ENCODE assay signal across 19 cellular contexts in the genomic region with DNA sequence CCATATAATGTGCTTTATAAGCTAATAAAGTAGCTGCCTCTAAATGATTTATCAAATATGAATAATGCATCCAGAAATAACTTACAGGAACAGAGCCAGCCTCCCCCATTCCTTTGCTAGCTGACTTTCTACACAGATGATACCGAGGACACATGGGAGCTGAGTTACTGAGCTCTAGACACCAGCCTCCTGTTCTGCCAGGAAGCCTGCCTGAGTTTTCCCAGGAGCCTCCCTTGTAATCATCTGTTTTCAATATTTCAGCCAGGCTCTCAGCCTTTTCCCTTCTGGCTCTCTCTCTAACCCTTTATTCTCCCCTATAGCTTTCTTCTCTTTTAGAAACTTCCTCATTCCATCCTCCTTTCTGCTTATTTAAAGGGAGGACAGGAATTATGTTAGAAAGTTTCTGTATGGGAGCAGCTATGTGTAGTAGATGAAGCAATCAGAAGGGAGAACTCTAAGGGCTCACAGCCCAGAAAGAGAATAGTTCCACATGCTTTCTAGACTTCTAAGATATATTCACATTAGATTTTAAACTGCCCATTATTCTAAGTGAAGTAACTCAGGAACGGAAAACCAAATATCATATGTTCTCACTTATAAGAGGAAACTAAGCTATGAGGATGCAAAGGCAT.
DNase-seq lines count a peak whose midpoint lies in the region; ATAC-seq and TF ChIP-seq lines count a peak whose summit lies in the region.
"Had no signal": no experiment of that assay in that cellular context is flagged by ENCODE, and none has a peak within 500 bp of the region (broad histone marks: within the 10 kb centered on the region; RNA-seq: fewer than 3 reads in every experiment).

No MANE protein-coding gene starts in this region.

- DNase-seq in NCI-H2171 (lab: John Stamatoyannopoulos, UW) (peak; percentile 7), left ventricle myocardium inferior (peak; percentile 30), sciatic nerve (ENCODE audit: low spot score) (no peak), NCI-H1417 (lab: John Stamatoyannopoulos, UW) (no peak)
- DNase-seq: GDM1; HCEC 1CT; IMR-90; NCI-H1436; NCI-H2029 treated with DMSO at 0.1 percent for 48 hours; NCI-H446 treated with DMSO at 0.1 percent for 48 hours; NCI-H69; NK-92 treated with Interleukin-12 subunit alpha and Interleukin-12 subunit beta, amount 100 ng/mL, for 24 hours; Peyer's patch had no signal

- peak overlapping the region in 3 of 5 experiments; percentile 14 to 63 (median 62) for H3K27ac Mint-ChIP-seq in brain
- H3K27ac Mint-ChIP-seq: CD14-positive monocyte, GM23338 had no signal

- H3K4me1 Mint-ChIP-seq in brain = no peaks in the 10 kb centered on the region
- H3K4me1 Mint-ChIP-seq: CD14-positive monocyte had no signal

- H3K27ac ChIP-seq in left ventricle myocardium inferior (replicated peaks) = peak overlapping the region; percentile 57
- H3K27ac ChIP-seq: HL-60, Peyer's patch had no signal

- H3K4me3 Mint-ChIP-seq in brain = no peak overlapping the region
- H3K4me3 Mint-ChIP-seq: CD14-positive monocyte, GM23338 had no signal

- no peaks in the 10 kb centered on the region for H3K36me3 ChIP-seq in left ventricle myocardium inferior
- H3K36me3 ChIP-seq: Peyer's patch had no signal

- H3K4me1 ChIP-seq in left ventricle myocardium inferior = peaks cover 20% of the 10 kb centered on the region
- H3K4me1 ChIP-seq: Peyer's patch had no signal

- ATAC-seq in sciatic nerve (peak; percentile 77), HG02759 (IDR thresholded peaks at IDR 0.05; ENCODE audit: unreplicated experiment) (no peak), GM19324 (IDR thresholded peaks at IDR 0.05; ENCODE audit: low FRiP score, unreplicated experiment) (no peak)
- ATAC-seq: GM23338 had no signal

- H3K9me3 Mint-ChIP-seq in brain = peaks cover 0 to 9% (median 3%) of the 10 kb centered on the region in 5 experiments
- H3K9me3 Mint-ChIP-seq: GM23338 had no signal

- no peak for TF ChIP-seq CTCF in brain (conservative IDR thresholded peaks at IDR 0.05)
- TF ChIP-seq CTCF in left ventricle myocardium inferior (IDR thresholded peaks at IDR 0.05; ENCODE audit: borderline replicate concordance) = no peak

- no peaks in the 10 kb centered on the region for H3K36me3 Mint-ChIP-seq in brain
- H3K36me3 Mint-ChIP-seq: CD14-positive monocyte had no signal

- H3K27me3 Mint-ChIP-seq in brain = no peaks in the 10 kb centered on the region

- H3K4me3 ChIP-seq in left ventricle myocardium inferior = no peak overlapping the region
- H3K4me3 ChIP-seq: GM23338, Peyer's patch had no signal

- no peaks in the 10 kb centered on the region for H3K27me3 ChIP-seq in left ventricle myocardium inferior (ENCODE audit: low read depth)
- H3K27me3 ChIP-seq: Peyer's patch had no signal

- peaks cover 9% of the 10 kb centered on the region for H3K9me3 ChIP-seq in left ventricle myocardium inferior (replicated peaks)
- H3K9me3 ChIP-seq: Peyer's patch had no signal

- intact Hi-C loops in left ventricle myocardium inferior (cut with micrococcal nuclease) = no loop called here
- intact Hi-C loops in sciatic nerve (cut with DNase I) = no loop called here

Comparison
In these comparisons a context has a peak if more than half of its experiments do, and no peak if none do; other contexts are left out.
1. DNase-seq: peak in NCI-H2171 (single experiment) and left ventricle myocardium inferior (single experiment); none in sciatic nerve (single experiment) and NCI-H1417 (0 of 3).